15 cellular contexts compared by ENCODE assay signal in genomic region chr18:78241535-78242306, GRCh38.
DNase-seq lines count a peak whose midpoint lies in the region; ATAC-seq and TF ChIP-seq lines count a peak whose summit lies in the region.
"Had no signal": no experiment of that assay in that cellular context is flagged by ENCODE, and none has a peak within 500 bp of the region (broad histone marks: within the 10 kb centered on the region; RNA-seq: fewer than 3 reads in every experiment).

No MANE protein-coding gene starts in this region.

- no peak overlapping the region for H3K14ac ChIP-seq in neuronal stem cell (ENCODE audit: low read length)

- no peak for TF ChIP-seq CTCF in right atrium auricular region (IDR thresholded peaks at IDR 0.05)

- WGBS in neuronal stem cell (ENCODE audit: extremely low coverage in 2 of 2, insufficient read length in 2 of 2, insufficient replicate concordance in 1 of 2), 2 donors, result no CpG with 5 or more reads among the region's 22 CpGs

- H3K4ac ChIP-seq in neuronal stem cell (ENCODE audit: low read length), result no peak overlapping the region

- no peak overlapping the region for H3K18ac ChIP-seq in neuronal stem cell (ENCODE audit: low read length)

- no peak overlapping the region for H2AK5ac ChIP-seq in neuronal stem cell (ENCODE audit: low read depth, low read length)

- no peak overlapping the region for H2BK15ac ChIP-seq in neuronal stem cell (ENCODE audit: low read length)

- H4K8ac ChIP-seq in neuronal stem cell (ENCODE audit: low read depth, low read length), result no peak overlapping the region

- ATAC-seq in Right ventricle myocardium superior (ENCODE audit: poor library complexity), result peak; percentile 55
- no peak for ATAC-seq in HG03135 (IDR thresholded peaks at IDR 0.05; ENCODE audit: unreplicated experiment)
- ATAC-seq: activated naive CD4-positive, alpha-beta T cell treated with anti-CD3 and anti-CD28 coated beads, Interleukin-2, amount 50 U/mL, for 72 hours had no signal

- peak overlapping the region; percentile 83 for H2AFZ ChIP-seq in neuronal stem cell (ENCODE audit: low read length)

- intact Hi-C loops in Right ventricle myocardium superior (cut with DNase I), result no loop called here

- no peak for DNase-seq in Right ventricle myocardium superior
- no peak for DNase-seq in right atrium auricular region (ENCODE audit: low spot score)
- DNase-seq in foreskin melanocyte, result peak; percentile 58
- no peak for DNase-seq in neuronal stem cell (ENCODE audit: low spot score)
- DNase-seq in activated CD4-positive, alpha-beta T cell treated with anti-CD3 and anti-CD28 coated beads for 48 hours, result no peak
- DNase-seq in activated CD8-positive, alpha-beta memory T cell treated with anti-CD3 and anti-CD28 coated beads, Interleukin-2, amount 50 U/mL, for 4 hours, result no peak
- DNase-seq in activated naive CD4-positive, alpha-beta T cell (lab: John Stamatoyannopoulos, UW), result no peak
- DNase-seq: IMR-90, NCI-H146, NCI-H226, nucleus accumbens had no signal

- H3K4me3 ChIP-seq in right atrium auricular region (peak overlapping the region in 1 of 2 donors; percentile 13), neuronal stem cell (ENCODE audit: low read length in 2 of 2) (no peak overlapping the region)
- H3K4me3 ChIP-seq: thoracic aorta had no signal

- H3K79me1 ChIP-seq in neuronal stem cell (ENCODE audit: low read depth, low read length), result no peaks in the 10 kb centered on the region

- H3K27me3 ChIP-seq in right atrium auricular region (no peaks in the 10 kb centered on the region), neuronal stem cell (ENCODE audit: control insufficient read depth in 3 of 3, insufficient read depth in 3 of 3, low read depth in 1 of 3, low read length in 3 of 3) (peaks cover 0 to 3% (median 0%) of the 10 kb centered on the region in 3 experiments)

- H2BK120ac ChIP-seq in neuronal stem cell (ENCODE audit: low read depth, low read length), result no peak overlapping the region

- H3K23ac ChIP-seq in neuronal stem cell (ENCODE audit: low read depth, low read length, poor library complexity), result no peak overlapping the region

- H3K4me1 ChIP-seq in right atrium auricular region (no peaks in the 10 kb centered on the region), neuronal stem cell (ENCODE audit: control insufficient read depth in 2 of 2, insufficient read depth in 1 of 2, low read depth in 1 of 2, low read length in 2 of 2) (peaks cover 13% of the 10 kb centered on the region in 2 donors)

- no peak overlapping the region for H2BK5ac ChIP-seq in neuronal stem cell (ENCODE audit: low read length)

- H3K27ac ChIP-seq in right atrium auricular region, result peak overlapping the region in 1 of 2 donors; percentile 43
- no peak overlapping the region for H3K27ac ChIP-seq in neuronal stem cell (replicated peaks; ENCODE audit: low read length)
- H3K27ac ChIP-seq: C4-2B, thoracic aorta had no signal

- no peak overlapping the region for H3K9ac ChIP-seq in neuronal stem cell (ENCODE audit: low read depth, low read length, poor library complexity)

- H3K9me3 ChIP-seq in right atrium auricular region (no peaks in the 10 kb centered on the region), neuronal stem cell (replicated peaks in 1 of 2; ENCODE audit: control insufficient read depth in 2 of 2, insufficient read depth in 1 of 2, low read depth in 1 of 2, low read length in 2 of 2) (peaks cover 0 to 6% of the 10 kb centered on the region in 2 donors)
- H3K9me3 ChIP-seq: thoracic aorta had no signal

- H3K36me3 ChIP-seq in right atrium auricular region (no peaks in the 10 kb centered on the region), neuronal stem cell (replicated peaks in 1 of 2; ENCODE audit: control insufficient read depth in 2 of 2, insufficient read depth in 2 of 2, low read length in 2 of 2) (no peaks in the 10 kb centered on the region)
- H3K36me3 ChIP-seq: thoracic aorta had no signal

- no peak overlapping the region for H2BK12ac ChIP-seq in neuronal stem cell (ENCODE audit: low read length)

- peak overlapping the region; percentile 14 for H3K4me2 ChIP-seq in neuronal stem cell (ENCODE audit: insufficient read depth, low read length, poor library complexity, severe bottlenecking)

- no peak overlapping the region for H4K91ac ChIP-seq in neuronal stem cell (ENCODE audit: low read depth, low read length, poor library complexity)
